ENCODE assay signal across 11 cellular contexts in the genomic region with DNA sequence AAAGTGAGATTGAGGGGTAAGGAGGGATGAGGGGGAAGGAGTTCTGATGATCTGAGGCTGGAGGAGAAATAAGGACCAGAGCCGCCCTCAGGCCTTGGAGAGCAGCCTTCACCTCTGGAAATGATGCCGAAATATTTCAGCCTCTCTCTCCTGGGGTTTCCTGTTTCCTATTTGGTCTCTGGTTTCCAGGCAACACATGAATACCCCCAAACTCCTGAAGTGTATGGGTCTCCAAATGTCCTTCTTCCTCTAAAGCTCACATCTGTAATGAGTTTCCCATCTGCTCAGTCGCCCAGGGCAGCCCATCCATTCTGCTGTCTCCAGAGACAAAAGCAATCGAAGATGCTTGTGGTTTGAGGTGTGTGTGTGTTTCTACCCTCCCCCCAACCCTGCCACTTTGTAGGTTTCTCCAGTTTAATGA. TPM values are rescaled to one million over a fixed set of nuclear protein-coding genes. Genes with fewer than 3 reads are reported as not detected.
DNase-seq lines count a peak whose midpoint lies in the region; ATAC-seq and TF ChIP-seq lines count a peak whose summit lies in the region.
"Had no signal": no experiment of that assay in that cellular context is flagged by ENCODE, and none has a peak within 500 bp of the region (broad histone marks: within the 10 kb centered on the region; RNA-seq: fewer than 3 reads in every experiment).

No MANE protein-coding gene starts in this region.

- H3K4me3 ChIP-seq in left ventricle myocardium inferior (no peak overlapping the region), MG63 (no peak overlapping the region)
- H3K4me3 ChIP-seq: K562, PC-9 had no signal

- H3K9me3 ChIP-seq in left ventricle myocardium inferior (replicated peaks) (peaks cover 32% of the 10 kb centered on the region), MG63 (peaks cover 23% of the 10 kb centered on the region)

- peaks cover 8% of the 10 kb centered on the region for H3K4me1 ChIP-seq in left ventricle myocardium inferior

- DNase-seq in Right ventricle myocardium inferior (ENCODE audit: missing footprints) (no peak), left ventricle myocardium inferior (no peak), RPMI7951 (ENCODE audit: low read depth) (peak; percentile 51), sciatic nerve (ENCODE audit: low spot score) (no peak), MG63 (no peak), activated gamma-delta T cell (lab: John Stamatoyannopoulos, UW) (no peak)
- DNase-seq in stimulated activated naive CD8-positive, alpha-beta T cell treated with anti-CD3 and anti-CD28 coated beads, Interleukin-15, Interleukin-2, amounts not matched to agents 100 U/mL and 50 U/mL, for 24 hours = no peak
- DNase-seq: H7, PC-9 had no signal

- intact Hi-C loops in Right ventricle myocardium inferior (cut with DNase I) (no loop called here), left ventricle myocardium inferior (cut with micrococcal nuclease) (no loop called here), sciatic nerve (cut with DNase I) (no loop called here)

- H3K27ac ChIP-seq in left ventricle myocardium inferior (replicated peaks) = no peak overlapping the region
- H3K27ac ChIP-seq: PC-9 had no signal

- TF ChIP-seq CTCF in left ventricle myocardium inferior (IDR thresholded peaks at IDR 0.05; ENCODE audit: borderline replicate concordance) = no peak

- peak; percentile 37 for ATAC-seq in Right ventricle myocardium inferior
- peak; percentile 49 for ATAC-seq in HG02973 (IDR thresholded peaks at IDR 0.05; ENCODE audit: unreplicated experiment)
- peak; percentile 61 for ATAC-seq in sciatic nerve
- ATAC-seq in stimulated activated naive CD8-positive, alpha-beta T cell treated with anti-CD3 and anti-CD28 coated beads, Interleukin-15, Interleukin-2, amounts not matched to agents 100 U/mL and 50 U/mL, for 24 hours = no peak
- ATAC-seq: K562 had no signal

- H3K36me3 ChIP-seq in left ventricle myocardium inferior = no peaks in the 10 kb centered on the region
- no peaks in the 10 kb centered on the region for H3K36me3 ChIP-seq in MG63

- H3K27me3 ChIP-seq in left ventricle myocardium inferior (ENCODE audit: low read depth) (no peaks in the 10 kb centered on the region), MG63 (no peaks in the 10 kb centered on the region)

RNA-seq across cellular contexts. Expression of gene FAM20B, which starts 52.0 kb away (rescaled TPM):
- total RNA-seq in Right ventricle myocardium inferior = 60.1 TPM
- total RNA-seq in left ventricle myocardium inferior = 53.8 TPM
- 20.1 and 24.2 TPM in 2 replicates for total RNA-seq in RPMI7951 (2014; rRNA removed; shearing (Covaris generic))
- 81.2 TPM for total RNA-seq in sciatic nerve
- 29.6 and 33.2 TPM in 2 replicates for total RNA-seq in MG63 (2014; rRNA removed; shearing (Covaris generic); ENCODE audit: low replicate concordance)
